In genomic region chrX:17854069-17854468, GRCh38 we compare ENCODE assay signal across 28 cellular contexts. TPM values are rescaled to one million over a fixed set of nuclear protein-coding genes. Genes with fewer than 3 reads are reported as not detected.
DNase-seq lines count a peak whose midpoint lies in the region; ATAC-seq, FAIRE-seq and TF ChIP-seq lines count a peak whose summit lies in the region.
"Had no signal": no experiment of that assay in that cellular context is flagged by ENCODE, and none has a peak within 500 bp of the region (broad histone marks: within the 10 kb centered on the region; RNA-seq: fewer than 3 reads in every experiment).

No MANE protein-coding gene starts in this region.

- H3K27ac ChIP-seq in right cardiac atrium (ENCODE audit: low read length) (peak overlapping the region; percentile 37), pancreas (no peak overlapping the region), stomach (peak overlapping the region in 1 of 5 donors; percentile 22)
- H3K27ac ChIP-seq: C4-2B, HL-60 had no signal

- 26% methylated on average over 2 of the region's 2 CpGs for WGBS in right cardiac atrium
- WGBS in pancreas, 2 donors, result 7 to 24% methylated on average over 2 of the region's 2 CpGs
- 20 to 46% (median 32%) methylated on average over 2 of the region's 2 CpGs for WGBS in stomach, 5 donors

- peak in 1 of 2 donors; percentile 38 for ATAC-seq in right cardiac atrium
- ATAC-seq in left ventricle myocardium superior, result no peak
- ATAC-seq in pancreas, result peak in 3 of 4 donors; percentile 50 to 63 (median 57)
- no peak for ATAC-seq in GM18858 (IDR thresholded peaks at IDR 0.05; ENCODE audit: unreplicated experiment)
- no peak for ATAC-seq in HG03045 (IDR thresholded peaks at IDR 0.05; ENCODE audit: unreplicated experiment)
- ATAC-seq in effector memory CD8-positive, alpha-beta T cell (replicated peaks), result no peak
- ATAC-seq: GM12878, GM23338, HepG2 had no signal

- H3K4me3 ChIP-seq in right cardiac atrium (ENCODE audit: low read length) (no peak overlapping the region), kidney epithelial cell (ENCODE audit: low read depth, low read length) (no peak overlapping the region), pancreas (no peak overlapping the region), stomach (no peak overlapping the region)
- H3K4me3 ChIP-seq: GM12878, GM23338, HAP-1, Peyer's patch had no signal

- no peaks in the 10 kb centered on the region for H3K9me3 Mint-ChIP-seq in effector memory CD8-positive, alpha-beta T cell
- H3K9me3 Mint-ChIP-seq: GM23338 had no signal

- H3K27me3 ChIP-seq in right cardiac atrium (ENCODE audit: control insufficient read depth, insufficient read depth) (no peaks in the 10 kb centered on the region), kidney epithelial cell (ENCODE audit: control insufficient read depth, insufficient read depth, low read length) (peaks cover 32% of the 10 kb centered on the region), pancreas (no peaks in the 10 kb centered on the region), stomach (peaks cover 0 to 18% (median 0%) of the 10 kb centered on the region in 3 donors)
- H3K27me3 ChIP-seq: Peyer's patch had no signal

- H3K4me3 Mint-ChIP-seq in effector memory CD8-positive, alpha-beta T cell, result no peak overlapping the region
- H3K4me3 Mint-ChIP-seq: CD8-positive, alpha-beta memory T cell; GM23338 had no signal

- no peak for DNase-seq in right cardiac atrium
- no peak for DNase-seq in left ventricle myocardium superior
- peak; percentile 16 for DNase-seq in kidney epithelial cell (ENCODE audit: low read depth)
- DNase-seq in pancreas, result no peak
- DNase-seq in stomach, result no peak
- DNase-seq in effector memory CD8-positive, alpha-beta T cell, result no peak
- DNase-seq: CD8-positive, alpha-beta memory T cell; DMS79 treated with DMSO at 0.1 percent for 48 hours; KBM-7; MM.1S; NCI-H1048; NCI-H1417 treated with DMSO at 0.1 percent for 48 hours; NCI-H187; NCI-H446; NCI-H526; Peyer's patch had no signal

- TF ChIP-seq CTCF in kidney epithelial cell (IDR thresholded peaks at IDR 0.05; ENCODE audit: insufficient read depth, low read length, poor library complexity, severe bottlenecking) (no peak), pancreas (IDR thresholded peaks at IDR 0.05) (no peak), stomach (IDR thresholded peaks at IDR 0.05) (no peak)

- no peak for TF ChIP-seq POLR2A in stomach (IDR thresholded peaks at IDR 0.05)

- no peaks in the 10 kb centered on the region for H3K4me1 Mint-ChIP-seq in effector memory CD8-positive, alpha-beta T cell (ENCODE audit: low read depth in 2 of 2)
- H3K4me1 Mint-ChIP-seq: CD8-positive, alpha-beta memory T cell had no signal

- no peak for FAIRE-seq in pancreas (lab: Jason Lieb, UNC)
- FAIRE-seq: D721Med, GM12878, HepG2 had no signal

- H3K27me3 Mint-ChIP-seq in effector memory CD8-positive, alpha-beta T cell, result peaks cover 9 to 35% of the 10 kb centered on the region in 2 donors

- no peak overlapping the region for H3K27ac Mint-ChIP-seq in effector memory CD8-positive, alpha-beta T cell
- H3K27ac Mint-ChIP-seq: CD8-positive, alpha-beta memory T cell; GM23338 had no signal

- intact Hi-C loops in right cardiac atrium (cut with DNase I) (no loop called here), left ventricle myocardium superior (cut with micrococcal nuclease) (no loop called here), pancreas (cut with DNase I) (no loop called here), stomach (cut with DNase I; ENCODE audit: low total_unique reads) (no loop called here)

- H3K4me1 ChIP-seq in right cardiac atrium (ENCODE audit: control insufficient read depth, insufficient read depth, low read length) (peaks cover 14% of the 10 kb centered on the region), pancreas (no peaks in the 10 kb centered on the region), stomach (peaks cover 0 to 14% (median 4%) of the 10 kb centered on the region in 4 donors)
- H3K4me1 ChIP-seq: HAP-1, Peyer's patch had no signal

- H3K36me3 ChIP-seq in kidney epithelial cell (ENCODE audit: control insufficient read depth, insufficient read depth, low read length), result no peaks in the 10 kb centered on the region
- no peaks in the 10 kb centered on the region for H3K36me3 ChIP-seq in pancreas
- H3K36me3 ChIP-seq in stomach, result no peaks in the 10 kb centered on the region
- H3K36me3 ChIP-seq: HAP-1, Peyer's patch had no signal

- TF ChIP-seq EP300 in stomach (IDR thresholded peaks at IDR 0.05), result no peak

- no peaks in the 10 kb centered on the region for H3K36me3 Mint-ChIP-seq in effector memory CD8-positive, alpha-beta T cell (ENCODE audit: insufficient read depth)
- H3K36me3 Mint-ChIP-seq: CD8-positive, alpha-beta memory T cell had no signal

- H3K9me3 ChIP-seq in right cardiac atrium (ENCODE audit: control insufficient read depth, low read length) (no peaks in the 10 kb centered on the region), pancreas (no peaks in the 10 kb centered on the region), stomach (no peaks in the 10 kb centered on the region)
- H3K9me3 ChIP-seq: HAP-1, Peyer's patch had no signal

RNA-seq across cellular contexts. Expression of gene RAI2, which starts 7.0 kb away (rescaled TPM):
- total RNA-seq in right cardiac atrium (10 to 100 TPM; 32.8 to 44.2 (median 37.1) TPM), left ventricle myocardium superior (22.3 TPM), kidney epithelial cell (3.2 and 3.6 TPM in 2 replicates), pancreas (10 to 100 TPM in 1 of 6 donors, 1 to 10 TPM in 5; 5.2 to 11.8 (median 6.1) TPM), stomach (10 to 100 TPM in 2 of 5 donors, 1 to 10 TPM in 3; 2.2 to 29.8 (median 4.1) TPM)
- polyA plus RNA-seq in right cardiac atrium (40.1 TPM), pancreas (10 to 100 TPM in 1 of 2 donors, 1 to 10 TPM in 1; 8.1 to 14.7 TPM), stomach (10 to 100 TPM; 11.5 to 34.5 (median 30.1) TPM)
- total RNA-seq: A172, GM12878, HepG2, HT-29, OCI-LY7 had no signal
- polyA plus RNA-seq: GM12878, HepG2 had no signal

Comparison
In these comparisons a context has a peak if more than half of its experiments do, and no peak if none do; other contexts are left out.
1. ATAC-seq: peak in pancreas (3 of 4); none in left ventricle myocardium superior (single experiment), GM18858 (single experiment), HG03045 (single experiment) and effector memory CD8-positive, alpha-beta T cell (single experiment).